ENCODE assay signal across 16 cellular contexts in the genomic region with DNA sequence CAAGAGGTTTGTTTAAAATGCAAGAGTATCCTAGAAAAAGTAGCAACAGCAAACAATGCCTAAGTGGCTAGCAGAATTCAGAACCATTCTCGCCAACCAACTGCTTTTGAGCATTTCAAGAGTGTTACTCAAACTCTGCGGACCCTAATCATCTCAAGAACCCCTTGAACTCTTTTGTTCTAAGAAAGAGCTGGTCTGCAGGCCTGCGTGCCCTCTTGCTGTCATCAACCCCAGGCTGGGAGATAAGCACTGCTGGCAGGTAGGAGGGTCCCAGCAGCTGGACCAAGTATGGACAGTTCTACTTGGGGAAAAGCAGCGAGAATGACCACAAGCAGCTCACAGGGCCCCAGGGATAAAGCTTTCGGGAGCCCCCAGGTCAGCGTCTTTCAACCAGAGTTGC. TPM values are rescaled to one million over a fixed set of nuclear protein-coding genes. Genes with fewer than 3 reads are reported as not detected.
DNase-seq lines count a peak whose midpoint lies in the region; ATAC-seq and TF ChIP-seq lines count a peak whose summit lies in the region.
"Had no signal": no experiment of that assay in that cellular context is flagged by ENCODE, and none has a peak within 500 bp of the region (broad histone marks: within the 10 kb centered on the region; RNA-seq: fewer than 3 reads in every experiment).

No MANE protein-coding gene starts in this region.

- WGBS in hepatocyte (ENCODE audit: low lambda C conversion rate, missing lambda C conversion rate), result 57% methylated on average over 6 of the region's 6 CpGs
- no CpG with 5 or more reads among the region's 6 CpGs for whole genome bisulfite sequencing in neuronal stem cell (ENCODE audit: extremely low coverage in 2 of 2, insufficient read length in 2 of 2, insufficient replicate concordance in 1 of 2), 2 donors

- H4K91ac ChIP-seq in neuronal stem cell (ENCODE audit: low read depth, low read length, poor library complexity), result no peak overlapping the region

- H3K4me2 ChIP-seq in hepatocyte, result peak overlapping the region; percentile 59
- no peak overlapping the region for H3K4me2 ChIP-seq in neuronal stem cell (ENCODE audit: insufficient read depth, low read length, poor library complexity, severe bottlenecking)
- no peak overlapping the region for H3K4me2 ChIP-seq in OCI-LY7 (ENCODE audit: low read length)

- no peak overlapping the region for H3K9ac ChIP-seq in neuronal stem cell (ENCODE audit: low read depth, low read length, poor library complexity)

- H3K4me1 ChIP-seq in RWPE2 (ENCODE audit: insufficient read depth, poor library complexity, severe bottlenecking), result peaks cover 42% of the 10 kb centered on the region
- peaks cover 43% of the 10 kb centered on the region for H3K4me1 ChIP-seq in hepatocyte (ENCODE audit: insufficient read depth)
- peaks cover 26 to 43% of the 10 kb centered on the region in 2 donors for H3K4me1 ChIP-seq in neuronal stem cell (ENCODE audit: control insufficient read depth in 2 of 2, insufficient read depth in 1 of 2, low read depth in 1 of 2, low read length in 2 of 2)
- no peaks in the 10 kb centered on the region for H3K4me1 ChIP-seq in OCI-LY7 (ENCODE audit: insufficient read depth, low read length, poor library complexity, severe bottlenecking)

- no peak overlapping the region for H2AK5ac ChIP-seq in neuronal stem cell (ENCODE audit: low read depth, low read length)

- no peak overlapping the region for H3K14ac ChIP-seq in neuronal stem cell (ENCODE audit: low read length)

- H3K36me3 ChIP-seq in RWPE2 (ENCODE audit: low read depth), result no peaks in the 10 kb centered on the region
- no peaks in the 10 kb centered on the region for H3K36me3 ChIP-seq in hepatocyte (replicated peaks; ENCODE audit: insufficient read depth, low read depth)
- H3K36me3 ChIP-seq in neuronal stem cell (replicated peaks in 1 of 2; ENCODE audit: control insufficient read depth in 2 of 2, insufficient read depth in 2 of 2, low read length in 2 of 2), result no peaks in the 10 kb centered on the region
- no peaks in the 10 kb centered on the region for H3K36me3 ChIP-seq in OCI-LY7 (ENCODE audit: insufficient read depth, low read length)
- H3K36me3 ChIP-seq: neutrophil, suprapubic skin had no signal

- no TSS peak for BruUV-seq in OCI-LY7 (replicated peaks; lab: Mats Ljungman, UMichigan)

- H3K4me3 ChIP-seq in RWPE2 (ENCODE audit: severe bottlenecking) (no peak overlapping the region), hepatocyte (no peak overlapping the region), neuronal stem cell (ENCODE audit: low read length in 2 of 2) (no peak overlapping the region), OCI-LY7 (ENCODE audit: low read depth, low read length, poor library complexity, severe bottlenecking) (no peak overlapping the region)
- H3K4me3 ChIP-seq: suprapubic skin had no signal

- peaks cover 7% of the 10 kb centered on the region for H3K79me1 ChIP-seq in neuronal stem cell (ENCODE audit: low read depth, low read length)

- no peaks in the 10 kb centered on the region for H3K9me3 ChIP-seq in RWPE2 (ENCODE audit: severe bottlenecking)
- no peaks in the 10 kb centered on the region for H3K9me3 ChIP-seq in hepatocyte (ENCODE audit: low read depth)
- no peaks in the 10 kb centered on the region for H3K9me3 ChIP-seq in neuronal stem cell (replicated peaks in 1 of 2; ENCODE audit: control insufficient read depth in 2 of 2, insufficient read depth in 1 of 2, low read depth in 1 of 2, low read length in 2 of 2)
- no peaks in the 10 kb centered on the region for H3K9me3 ChIP-seq in OCI-LY7 (ENCODE audit: low read length)
- H3K9me3 ChIP-seq: neutrophil, suprapubic skin had no signal

- H3K9me2 ChIP-seq in hepatocyte (replicated peaks; ENCODE audit: insufficient read depth), result no peaks in the 10 kb centered on the region
- H3K9me2 ChIP-seq in OCI-LY7 (ENCODE audit: insufficient read depth, low read length), result no peaks in the 10 kb centered on the region

- no peak for ATAC-seq in RWPE2 (ENCODE audit: low read depth)
- no peak for ATAC-seq in GM18517 (IDR thresholded peaks at IDR 0.05; ENCODE audit: unreplicated experiment)
- ATAC-seq in HG03439 (IDR thresholded peaks at IDR 0.05; ENCODE audit: unreplicated experiment), result no peak
- ATAC-seq: activated CD4-positive, CD25-positive, alpha-beta regulatory T cell treated with anti-CD3 and anti-CD28 coated beads, Interleukin-2, amount 50 U/mL, for 24 hours had no signal

- no peak overlapping the region for H4K8ac ChIP-seq in neuronal stem cell (ENCODE audit: low read depth, low read length)

- POLR2A ChIA-PET in OCI-LY7 (lab: Charles Lee), result interaction anchor here (1.2 kb wide), 1 partner anchor 21 kb away, joined by 3 read pairs; no protein-coding TSS in a partner anchor

- H3K27me3 ChIP-seq in RWPE2 (ENCODE audit: insufficient read depth, poor library complexity, severe bottlenecking) (no peaks in the 10 kb centered on the region), hepatocyte (no peaks in the 10 kb centered on the region), neuronal stem cell (ENCODE audit: control insufficient read depth in 3 of 3, insufficient read depth in 3 of 3, low read depth in 1 of 3, low read length in 3 of 3) (no peaks in the 10 kb centered on the region)
- H3K27me3 ChIP-seq: suprapubic skin had no signal

- intact Hi-C loops in OCI-LY7 (cut with micrococcal nuclease; ENCODE audit: unreplicated experiment), result no loop called here

- no peak overlapping the region for H2BK12ac ChIP-seq in neuronal stem cell (ENCODE audit: low read length)

- H3K79me2 ChIP-seq in hepatocyte (peaks cover 77% of the 10 kb centered on the region), OCI-LY7 (ENCODE audit: insufficient read depth, low read depth, low read length) (no peaks in the 10 kb centered on the region)

- CTCF ChIA-PET in OCI-LY7 (lab: Charles Lee; ENCODE audit: unreplicated experiment), result no interaction called here

- H2BK5ac ChIP-seq in neuronal stem cell (ENCODE audit: low read length), result no peak overlapping the region

- H4K20me1 ChIP-seq in hepatocyte (ENCODE audit: insufficient read depth, poor library complexity, severe bottlenecking), result peaks cover 25% of the 10 kb centered on the region
- no peaks in the 10 kb centered on the region for H4K20me1 ChIP-seq in OCI-LY7 (ENCODE audit: insufficient read depth, low read length)

- no peak overlapping the region for H2BK15ac ChIP-seq in neuronal stem cell (ENCODE audit: low read length)

- TF ChIP-seq CTCF in RWPE2 (IDR thresholded peaks at IDR 0.05; ENCODE audit: poor library complexity, severe bottlenecking) (no peak), hepatocyte (IDR thresholded peaks at IDR 0.05; ENCODE audit: poor library complexity) (no peak), OCI-LY7 (conservative IDR thresholded peaks at IDR 0.05; ENCODE audit: low read length) (no peak)

- no peak overlapping the region for H3K18ac ChIP-seq in neuronal stem cell (ENCODE audit: low read length)

- no peak overlapping the region for H2BK120ac ChIP-seq in neuronal stem cell (ENCODE audit: low read depth, low read length)

- no peak overlapping the region for H3K4ac ChIP-seq in neuronal stem cell (ENCODE audit: low read length)

- H3K27ac ChIP-seq in RWPE2 (ENCODE audit: poor library complexity, severe bottlenecking) (peak overlapping the region; percentile 63), hepatocyte (peak overlapping the region; percentile 93), neuronal stem cell (replicated peaks; ENCODE audit: low read length) (peak overlapping the region; percentile 26), OCI-LY7 (ENCODE audit: low read depth, low read length, poor library complexity, severe bottlenecking) (no peak overlapping the region)
- H3K27ac ChIP-seq: neutrophil, suprapubic skin had no signal

- no peak overlapping the region for H2AFZ ChIP-seq in hepatocyte
- H2AFZ ChIP-seq in neuronal stem cell (ENCODE audit: low read length), result no peak overlapping the region
- no peak overlapping the region for H2AFZ ChIP-seq in OCI-LY7 (ENCODE audit: low read length)

- DNase-seq in ELF-1 (ENCODE audit: low read depth, low spot score) (peak; percentile 64), RWPE2 (ENCODE audit: low spot score) (no peak), hepatocyte (ENCODE audit: low spot score) (no peak), neuronal stem cell (ENCODE audit: low spot score) (no peak), NCI-H526 (lab: John Stamatoyannopoulos, UW) (no peak), OCI-LY7 (ENCODE audit: low spot score) (no peak)
- DNase-seq: activated T-cell treated with anti-CD3 and anti-CD28 coated beads, Interleukin-2, amount 50 U/mL, for 48 hours; hippocampal formation; Karpas-422; NCI-H69; T1000 had no signal

- H3K23ac ChIP-seq in neuronal stem cell (ENCODE audit: low read depth, low read length, poor library complexity), result no peak overlapping the region

RNA-seq across cellular contexts. Expression of a gene that starts 38.3 kb away (rescaled TPM):
- total RNA-seq in hepatocyte (32.3 and 33.7 TPM in 2 replicates), OCI-LY7 (2022) (1.7 TPM in 2 replicates)
- 52.4 and 53.2 TPM in 2 replicates for polyA plus RNA-seq in hepatocyte
- 54.4 TPM for polyA plus RNA-seq in neuronal stem cell (2013, experiment 1 of 2)
- polyA plus RNA-seq in neuronal stem cell (2013, experiment 2 of 2), result 55.6 TPM
- 0.03 TPM in 1 of 2 replicates, not detected in the other for total RNA-seq in OCI-LY7 (2014; rRNA removed; shearing (Covaris generic))

Comparison
In these comparisons a context has a peak if more than half of its experiments do, and no peak if none do; other contexts are left out.
1. RNA of a gene that starts 38.3 kb away (total RNA-seq): 32.3 to 33.7 TPM in hepatocyte; 0.03 to 1.7 TPM in OCI-LY7; every median in the first group is over 10 times any median in the second.